ENCODE assay signal across 20 cellular contexts in the genomic region with DNA sequence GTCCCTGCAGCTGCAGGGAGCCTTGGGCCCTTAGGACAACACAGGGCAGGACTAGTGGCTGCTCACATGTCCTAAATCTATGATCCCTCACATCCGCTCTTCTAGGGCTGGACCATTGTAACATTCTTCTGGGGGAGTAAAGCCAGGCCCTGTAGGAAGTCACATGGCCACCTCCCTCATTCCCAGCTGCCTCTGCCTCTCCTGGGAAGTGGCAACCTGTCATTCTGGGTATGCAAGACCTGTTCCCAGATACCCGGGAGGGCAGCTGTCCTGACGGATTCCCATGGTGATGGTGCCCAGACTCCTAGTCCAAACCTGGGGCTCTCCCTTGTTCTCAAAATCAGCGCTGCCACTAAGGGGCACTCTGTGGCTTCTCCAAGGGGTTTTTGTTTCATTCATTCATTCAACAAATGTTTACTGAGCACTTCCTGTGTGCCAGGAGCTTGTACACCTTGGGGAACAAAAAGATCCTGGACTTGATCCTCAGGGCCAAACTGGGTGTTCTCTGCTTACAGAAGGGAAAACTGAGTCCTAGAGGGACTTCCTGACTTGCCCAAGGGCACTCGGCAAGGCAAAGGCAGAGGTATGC.
A peak's percentile ranks its signal among the peaks of the same experiment; 100 is the strongest.
DNase-seq lines count a peak whose midpoint lies in the region; ATAC-seq and TF ChIP-seq lines count a peak whose summit lies in the region.
"Had no signal": no experiment of that assay in that cellular context is flagged by ENCODE, and none has a peak within 500 bp of the region (broad histone marks: within the 10 kb centered on the region; RNA-seq: fewer than 3 reads in every experiment).

No MANE protein-coding gene starts in this region.

- no peaks in the 10 kb centered on the region for H3K4me1 ChIP-seq in H9 (ENCODE audit: insufficient read depth, low read length)

- no peak overlapping the region for H3K4ac ChIP-seq in H9 (ENCODE audit: low read depth, low read length)

- no peak overlapping the region for H3K56ac ChIP-seq in H9 (ENCODE audit: insufficient read length, low read depth, low read length)

- no peak overlapping the region for H3K4me3 Mint-ChIP-seq in H9
- H3K4me3 Mint-ChIP-seq: activated CD8-positive, alpha-beta T cell treated with anti-CD3 and anti-CD28 coated beads, Interleukin-2, amount 10 ng/mL, durations not matched to agents 7 days and 5 days; CD4-positive, alpha-beta T cell had no signal

- H3K23ac ChIP-seq in H9 (ENCODE audit: insufficient read length, low read depth, low read length), result no peak overlapping the region

- no peak overlapping the region for H4K8ac ChIP-seq in H9 (replicated peaks; ENCODE audit: insufficient read length, low read depth, low read length)

- ATAC-seq in HG02981 (IDR thresholded peaks at IDR 0.05; ENCODE audit: unreplicated experiment), result no peak
- ATAC-seq: activated CD8-positive, alpha-beta T cell treated with anti-CD3 and anti-CD28 coated beads, Interleukin-2, amount 10 ng/mL, durations not matched to agents 7 days and 5 days; stimulated activated naive CD8-positive, alpha-beta T cell treated with anti-CD3 and anti-CD28 coated beads, Interleukin-15, Interleukin-2, amounts not matched to agents 100 U/mL and 50 U/mL, for 24 hours had no signal

- H3K14ac ChIP-seq in H9 (ENCODE audit: insufficient read depth, low read length), result no peak overlapping the region

- H3K23me2 ChIP-seq in H9 (ENCODE audit: insufficient read length, low read depth, low read length, poor library complexity, severe bottlenecking), result no peaks in the 10 kb centered on the region

- H2AFZ ChIP-seq in H9 (ENCODE audit: low read length), result no peak overlapping the region

- H3K36me3 Mint-ChIP-seq in H9 (ENCODE audit: insufficient read depth in 1 of 3, low read depth in 3 of 3), result no peaks in the 10 kb centered on the region; a peak in 1 of 7 replicates

- H2BK5ac ChIP-seq in H9 (ENCODE audit: insufficient read length, low read length), result no peak overlapping the region

- H3K4me2 ChIP-seq in H9 (ENCODE audit: insufficient read depth, insufficient read length, low read length), result no peak overlapping the region
- H3K4me2 ChIP-seq: KMS-11 had no signal

- H3K27me3 ChIP-seq in H9 (ENCODE audit: insufficient read depth, low read length), result no peaks in the 10 kb centered on the region

- no peak overlapping the region for H2BK120ac ChIP-seq in H9 (ENCODE audit: low read depth, low read length, poor library complexity, severe bottlenecking)

- H2BK12ac ChIP-seq in H9 (ENCODE audit: insufficient read length, low read depth, low read length), result no peak overlapping the region

- no peak overlapping the region for H2AK5ac ChIP-seq in H9 (ENCODE audit: insufficient read length, low read length)

- no peaks in the 10 kb centered on the region for H3K79me2 ChIP-seq in H9 (ENCODE audit: insufficient read depth, low read length)

- 0 out of 3 replicates have a peak, but pooled peaks have one; percentile 19 for TF ChIP-seq CTCF in H9 (conservative IDR thresholded peaks at IDR 0.05)
- no peak for TF ChIP-seq CTCF in RWPE1 (conservative IDR thresholded peaks at IDR 0.05; ENCODE audit: low read depth)
- TF ChIP-seq CTCF in retinal pigment epithelial cell (conservative IDR thresholded peaks at IDR 0.05; ENCODE audit: low read depth, low read length), result no peak

- no peak overlapping the region for H3K4me3 ChIP-seq in retinal pigment epithelial cell (ENCODE audit: low read length)

- no peaks in the 10 kb centered on the region for H3K9me3 ChIP-seq in H9 (ENCODE audit: control insufficient read depth, low read depth, low read length)

- peaks cover 3% of the 10 kb centered on the region for H4K20me1 ChIP-seq in H9 (ENCODE audit: control insufficient read depth, insufficient read depth, insufficient read length)

- H2BK15ac ChIP-seq in H9 (ENCODE audit: low read depth, low read length), result no peak overlapping the region

- no peak overlapping the region for H3K18ac ChIP-seq in H9 (ENCODE audit: insufficient read length, low read depth, low read length)

- CTCF ChIA-PET in RWPE1 (lab: Yijun Ruan, JAX), result interaction anchor here (0.6 to 0.9 kb wide), 3 partner anchors 87 to 116 kb away, joined by 3 to 4 read pairs (median 3); no protein-coding TSS in a partner anchor

- no CpG with 5 or more reads among the region's 5 CpGs for WGBS in H9 (ENCODE audit: extremely low coverage, insufficient read length, low lambda C conversion rate)

- H3K9ac ChIP-seq in H9 (ENCODE audit: extremely low read depth, insufficient read length, low read length), result no peak overlapping the region
- H3K9ac ChIP-seq: KMS-11 had no signal

- no peak overlapping the region for H4K91ac ChIP-seq in H9 (ENCODE audit: insufficient read length, low read depth, low read length)

- H3T11ph ChIP-seq in H9 (ENCODE audit: low read length), result no peak overlapping the region

- H3K27ac ChIP-seq in H9 (ENCODE audit: insufficient read length, low read depth, low read length), result no peak overlapping the region
- H3K27ac ChIP-seq in RWPE1, result peak overlapping the region; percentile 76
- H3K27ac ChIP-seq: KMS-11 had no signal

- no peak overlapping the region for H2BK20ac ChIP-seq in H9 (ENCODE audit: low read depth, low read length, poor library complexity, severe bottlenecking)

- no peak overlapping the region; a peak in 1 of 7 replicates for H3K27ac Mint-ChIP-seq in H9
- H3K27ac Mint-ChIP-seq: activated CD8-positive, alpha-beta T cell treated with anti-CD3 and anti-CD28 coated beads, Interleukin-2, amount 10 ng/mL, durations not matched to agents 7 days and 5 days; CD4-positive, alpha-beta T cell had no signal

- H3K4me1 Mint-ChIP-seq in H9, result peaks cover 4 to 16% of the 10 kb centered on the region in 2 experiments; a peak in 1 of 4 replicates

- no peaks in the 10 kb centered on the region for H3K79me1 ChIP-seq in H9 (ENCODE audit: insufficient read depth, low read depth, low read length, poor library complexity, severe bottlenecking)

- H4K5ac ChIP-seq in H9 (ENCODE audit: insufficient read length, low read depth, low read length), result no peak overlapping the region

- peaks cover 0 to under 1% of the 10 kb centered on the region in 2 experiments; a peak in 1 of 5 replicates for H3K9me3 Mint-ChIP-seq in H9
- H3K9me3 Mint-ChIP-seq: CD4-positive, alpha-beta T cell had no signal

- DNase-seq in H9 (no peak), RWPE1 (ENCODE audit: low spot score) (no peak), left kidney (ENCODE audit: low read depth, low spot score) (peak; percentile 71), retinal pigment epithelial cell (ENCODE audit: low read depth) (peak; percentile 30), medulla oblongata (ENCODE audit: extremely low spot score) (no peak), germinal center (ENCODE audit: low spot score) (no peak)
- DNase-seq: activated CD8-positive, alpha-beta T cell treated with anti-CD3 and anti-CD28 coated beads, Interleukin-2, amount 10 ng/mL, durations not matched to agents 7 days and 5 days; activated gamma-delta T cell; activated T-cell treated with anti-CD3 and anti-CD28 coated beads for 4 hours; CD4-positive, alpha-beta T cell; DMS153; foreskin fibroblast; hippocampal formation; NCI-H146; NCI-H510A treated with DMSO at 0.1 percent for 48 hours; nucleus accumbens; retina; stimulated activated naive CD8-positive, alpha-beta T cell treated with anti-CD3 and anti-CD28 coated beads, Interleukin-15, Interleukin-2, amounts not matched to agents 100 U/mL and 50 U/mL, for 24 hours had no signal

- POLR2A ChIA-PET in RWPE1 (lab: Yijun Ruan, JAX; ENCODE audit: low non-redundant PET), result no interaction called here

- peaks cover 15% of the 10 kb centered on the region for H3K27me3 Mint-ChIP-seq in H9 (ENCODE audit: low read depth)

Comparison
In these comparisons a context has a peak if more than half of its experiments do, and no peak if none do; other contexts are left out.
1. DNase-seq: peak in left kidney (single experiment) and retinal pigment epithelial cell (single experiment); none in H9 (single experiment), RWPE1 (single experiment), medulla oblongata (single experiment) and germinal center (single experiment).